1 cellular context compared by ENCODE assay signal in genomic region chr16:68365167-68365817, GRCh38.
TF ChIP-seq lines count a peak whose summit lies in the region.

No MANE protein-coding gene starts in this region.

TF ChIP-seq in HepG2, 621 proteins besides CTCF, POLR2A, EP300 and RAD21 (continued from another document):
- TF ChIP-seq ZHX1 (CRISPR knock-in tag; IDR thresholded peaks at IDR 0.05; ENCODE audit: low read depth) = no peak
- TF ChIP-seq ZNF24 (IDR thresholded peaks at IDR 0.05) = no peak
- TF ChIP-seq DRAP1 (CRISPR knock-in tag; IDR thresholded peaks at IDR 0.05) = no peak
- no peak for TF ChIP-seq SOX6 (IDR thresholded peaks at IDR 0.05)
- no peak for TF ChIP-seq SOX6 (CRISPR knock-in tag; IDR thresholded peaks at IDR 0.05)
- TF ChIP-seq TBX3 (IDR thresholded peaks at IDR 0.05; ENCODE audit: borderline replicate concordance) = no peak
- no peak for TF ChIP-seq NR2F1 (CRISPR knock-in tag; IDR thresholded peaks at IDR 0.05)
- TF ChIP-seq FOSL2 (CRISPR knock-in tag; IDR thresholded peaks at IDR 0.05) = peak; percentile 60
- no peak for TF ChIP-seq THAP8 (CRISPR knock-in tag; IDR thresholded peaks at IDR 0.05; ENCODE audit: borderline replicate concordance)
- TF ChIP-seq MXD1 (CRISPR knock-in tag; IDR thresholded peaks at IDR 0.05) = peak; percentile 66; the same call in 1 of the 2 replicates
- no peak for TF ChIP-seq ZNF841 (CRISPR knock-in tag; IDR thresholded peaks at IDR 0.05; ENCODE audit: borderline replicate concordance)
- no peak for TF ChIP-seq ZMYM2 (CRISPR knock-in tag; IDR thresholded peaks at IDR 0.05)
- TF ChIP-seq BCLAF1 (IDR thresholded peaks at IDR 0.05) = no peak
- no peak for TF ChIP-seq EHMT2 (IDR thresholded peaks at IDR 0.05; ENCODE audit: borderline replicate concordance, low read depth, low read length)
- TF ChIP-seq CSRNP1 (CRISPR knock-in tag; IDR thresholded peaks at IDR 0.05) = no peak
- TF ChIP-seq MZF1 (CRISPR knock-in tag; IDR thresholded peaks at IDR 0.05; ENCODE audit: borderline replicate concordance) = no peak
- no peak for TF ChIP-seq ZIK1 (CRISPR knock-in tag; IDR thresholded peaks at IDR 0.05; ENCODE audit: borderline replicate concordance, low read depth)
- TF ChIP-seq ZFP82 (CRISPR knock-in tag; IDR thresholded peaks at IDR 0.05; ENCODE audit: borderline replicate concordance) = 0 out of 2 replicates have a peak, but pooled peaks have one; percentile 49
- TF ChIP-seq EED (CRISPR knock-in tag; IDR thresholded peaks at IDR 0.05) = 0 out of 2 replicates have a peak, but pooled peaks have one; percentile 10
- no peak for TF ChIP-seq ZNF552 (CRISPR knock-in tag; IDR thresholded peaks at IDR 0.05; ENCODE audit: borderline replicate concordance)
- TF ChIP-seq MXD3 (CRISPR knock-in tag; IDR thresholded peaks at IDR 0.05) = no peak
- no peak for TF ChIP-seq CAMTA2 (CRISPR knock-in tag; IDR thresholded peaks at IDR 0.05; ENCODE audit: borderline replicate concordance)
- no peak for TF ChIP-seq SAP130 (CRISPR knock-in tag; IDR thresholded peaks at IDR 0.05; ENCODE audit: low read depth)
- TF ChIP-seq HNRNPL (IDR thresholded peaks at IDR 0.05; ENCODE audit: low read depth, low read length) = 0 out of 2 replicates have a peak, but pooled peaks have one; percentile 23
- no peak for TF ChIP-seq MIER3 (CRISPR knock-in tag; IDR thresholded peaks at IDR 0.05; ENCODE audit: borderline replicate concordance)
- no peak for TF ChIP-seq HNF1A (IDR thresholded peaks at IDR 0.05; ENCODE audit: low read depth)
- TF ChIP-seq HNF1A (CRISPR knock-in tag; IDR thresholded peaks at IDR 0.05; ENCODE audit: borderline replicate concordance) = no peak
- no peak for TF ChIP-seq XRCC5 (optimal IDR thresholded peaks at IDR 0.05; ENCODE audit: low read length)
- TF ChIP-seq ZNF776 (CRISPR knock-in tag; IDR thresholded peaks at IDR 0.05) = 0 out of 2 replicates have a peak, but pooled peaks have one; percentile 29
- TF ChIP-seq ZNF687 (CRISPR knock-in tag; IDR thresholded peaks at IDR 0.05) = peak; percentile 47; the same call in 1 of the 2 replicates
- no peak for TF ChIP-seq MATR3 (CRISPR knock-in tag; IDR thresholded peaks at IDR 0.05)
